Comparison of ENCODE assay signal across 20 cellular contexts in genomic region chr13:49502954-49503353, GRCh38. TPM values are rescaled to one million over a fixed set of nuclear protein-coding genes. Genes with fewer than 3 reads are reported as not detected.
DNase-seq lines count a peak whose midpoint lies in the region; ATAC-seq and TF ChIP-seq lines count a peak whose summit lies in the region.
"Had no signal": no experiment of that assay in that cellular context is flagged by ENCODE, and none has a peak within 500 bp of the region (broad histone marks: within the 10 kb centered on the region; RNA-seq: fewer than 3 reads in every experiment).

No MANE protein-coding gene starts in this region.

- no peaks in the 10 kb centered on the region for H3K36me3 Mint-ChIP-seq in GM23338 (ENCODE audit: low read depth)

- peak overlapping the region; percentile 7; the same call in 1 of the 2 replicates for H3K23ac ChIP-seq in IMR-90 (ENCODE audit: low read depth, low read length)

- DNase-seq in NCI-H82 (lab: John Stamatoyannopoulos, UW) (peak; percentile 31), NCI-H82 treated with DMSO at 0.1 percent for 48 hours (lab: John Stamatoyannopoulos, UW; ENCODE audit: unreplicated experiment) (no peak), IMR-90 (peak; percentile 77), fibroblast of pulmonary artery (ENCODE audit: low read depth) (peak; percentile 80), retinal pigment epithelial cell (ENCODE audit: low read depth) (peak; percentile 64), MV-4-11 (lab: John Stamatoyannopoulos, UW) (no peak), GM23338 (ENCODE audit: low spot score) (no peak)
- DNase-seq: activated CD4-positive, alpha-beta T cell treated with anti-CD3 and anti-CD28 coated beads, Interleukin-2, amount 50 U/mL, for 4 hours; aorta; colonic mucosa; erythroblast; left lung; NCI-H2081 treated with DMSO at 0.1 percent for 48 hours; NCI-H774; Peyer's patch; stimulated activated CD4-positive, alpha-beta T cell treated with anti-CD3 and anti-CD28 coated beads, Interleukin-2, amount 100 ng/mL, for 48 hours; stimulated activated CD8-positive, alpha-beta memory T cell treated with anti-CD3 and anti-CD28 coated beads, Interleukin-4, amount 100 ng/mL, for 48 hours had no signal

- no peak for TF ChIP-seq CTCF in IMR-90 (conservative IDR thresholded peaks at IDR 0.05; ENCODE audit: low read depth, low read length)
- no peak for TF ChIP-seq CTCF in fibroblast of pulmonary artery (IDR thresholded peaks at IDR 0.05; ENCODE audit: low read length, missing control alignments)
- no peak for TF ChIP-seq CTCF in retinal pigment epithelial cell (conservative IDR thresholded peaks at IDR 0.05; ENCODE audit: low read depth, low read length)
- no peak for TF ChIP-seq CTCF in GM23338 (conservative IDR thresholded peaks at IDR 0.05; ENCODE audit: low read depth in 2 of 2)

- no peaks in the 10 kb centered on the region for H3K9me2 ChIP-seq in GM23338 (ENCODE audit: insufficient read depth)

- no peaks in the 10 kb centered on the region for H3F3A ChIP-seq in GM23338 (replicated peaks; ENCODE audit: low read depth)

- peak overlapping the region; percentile 84 for H2BK120ac ChIP-seq in IMR-90 (ENCODE audit: low read depth, low read length)

- in situ Hi-C loops in IMR-90 (cut with MboI; ENCODE audit: low sequenced_read_pairs) = no loop called here

- no peaks in the 10 kb centered on the region for H4K20me1 ChIP-seq in IMR-90 (ENCODE audit: insufficient read depth, low read length)
- H4K20me1 ChIP-seq in GM23338 (replicated peaks; ENCODE audit: insufficient read depth) = no peaks in the 10 kb centered on the region

- TF ChIP-seq POLR2A in IMR-90 (IDR thresholded peaks at IDR 0.05; ENCODE audit: low read depth, low read length) = no peak

- peak overlapping the region; percentile 33; the same call in 1 of the 3 replicates for H2BK15ac ChIP-seq in IMR-90 (ENCODE audit: low read depth, low read length)

- CTCF ChIA-PET in IMR-90 (lab: Yijun Ruan, JAX) = interaction anchor here (0.8 to 0.9 kb wide), 2 partner anchors 55 kb away, joined by 3 read pairs; no protein-coding TSS in a partner anchor

- H3K27me3 ChIP-seq in IMR-90 (ENCODE audit: control insufficient read depth, insufficient read depth, low read length) (no peaks in the 10 kb centered on the region), GM23338 (ENCODE audit: insufficient read depth) (no peaks in the 10 kb centered on the region)
- H3K27me3 ChIP-seq: colonic mucosa, left lung, Peyer's patch, tibial nerve had no signal

- peaks cover under 1% of the 10 kb centered on the region for H3K27me3 Mint-ChIP-seq in GM23338 (ENCODE audit: insufficient read depth, low read depth, poor library complexity)

- H4K5ac ChIP-seq in IMR-90 (ENCODE audit: low read depth, low read length) = peak overlapping the region; percentile 24

- dilution Hi-C loops in IMR-90 (cut with HindIII; ENCODE audit: low sequenced_read_pairs, unreplicated experiment) = no loop called here

- H3K18ac ChIP-seq in IMR-90 (ENCODE audit: low read depth, low read length) = peak overlapping the region; percentile 68

- peak overlapping the region; percentile 80 for H2AFZ ChIP-seq in IMR-90 (replicated peaks; ENCODE audit: low read length, poor library complexity)
- H2AFZ ChIP-seq in GM23338 = no peak overlapping the region

- H3K79me1 ChIP-seq in IMR-90 (ENCODE audit: low read depth in 1 of 2, low read length in 2 of 2) = peaks cover 11 to 38% of the 10 kb centered on the region in 2 experiments

- peak overlapping the region; percentile 57 for H2AK5ac ChIP-seq in IMR-90 (ENCODE audit: low read depth, low read length)

- H3K14ac ChIP-seq in IMR-90 (replicated peaks; ENCODE audit: low read depth, low read length) = peak overlapping the region; percentile 88

- peaks cover 2% of the 10 kb centered on the region; the same call in 1 of the 3 replicates for H3K4me1 Mint-ChIP-seq in GM23338

- WGBS in IMR-90 (ENCODE audit: extremely low coverage in 2 of 2, insufficient read length in 1 of 2), 2 experiments = 42% methylated on average over 7 of the region's 9 CpGs; no CpG with 5 or more reads in 1 of the 2 experiments

- peaks cover 20% of the 10 kb centered on the region for H3K9me1 ChIP-seq in IMR-90 (ENCODE audit: insufficient read depth, low read length)

- H2AK9ac ChIP-seq in IMR-90 (replicated peaks; ENCODE audit: low read depth, low read length, poor library complexity) = peak overlapping the region; percentile 21

- H3K9me3 Mint-ChIP-seq in GM23338 = no peaks in the 10 kb centered on the region

- H3K9ac ChIP-seq in IMR-90 (ENCODE audit: low read depth, low read length) = peak overlapping the region; percentile 2; the same call in 1 of the 2 replicates

- no peak overlapping the region for H3K4me3 Mint-ChIP-seq in GM23338

- no peak for ATAC-seq in IMR-90 (ENCODE audit: low read depth)
- ATAC-seq in GM23338 = no peak
- no peak for ATAC-seq in GM21390 (IDR thresholded peaks at IDR 0.05; ENCODE audit: unreplicated experiment)
- ATAC-seq: left lung had no signal

- H3K9me3 ChIP-seq in IMR-90 (ENCODE audit: control insufficient read depth, insufficient read depth, low read length) = no peaks in the 10 kb centered on the region
- H3K9me3 ChIP-seq: colonic mucosa, left lung, Peyer's patch, tibial nerve had no signal

- H3K4me1 ChIP-seq in IMR-90 (ENCODE audit: control insufficient read depth, insufficient read depth, low read length) = peaks cover 12% of the 10 kb centered on the region
- no peaks in the 10 kb centered on the region for H3K4me1 ChIP-seq in GM23338 (ENCODE audit: insufficient read depth)
- H3K4me1 ChIP-seq: colonic mucosa, Peyer's patch had no signal

- H3K4me3 ChIP-seq in IMR-90 (ENCODE audit: insufficient read depth, low read depth, low read length) = no peak overlapping the region
- no peak overlapping the region for H3K4me3 ChIP-seq in fibroblast of pulmonary artery (replicated peaks; ENCODE audit: low read depth, low read length)
- no peak overlapping the region for H3K4me3 ChIP-seq in retinal pigment epithelial cell (ENCODE audit: low read length)
- no peak overlapping the region for H3K4me3 ChIP-seq in GM23338
- H3K4me3 ChIP-seq: colonic mucosa, left lung, Peyer's patch, tibial nerve had no signal

- no peak overlapping the region for H3K56ac ChIP-seq in IMR-90 (ENCODE audit: extremely low read depth, insufficient read depth, low read length)

- H3K27ac ChIP-seq in IMR-90 (ENCODE audit: insufficient read depth, low read length) (peak overlapping the region; percentile 25), GM23338 (ENCODE audit: low read depth) (no peak overlapping the region)
- H3K27ac ChIP-seq: 22Rv1, colonic mucosa had no signal

- H3K4ac ChIP-seq in IMR-90 (ENCODE audit: low read depth, low read length) = peak overlapping the region; percentile 85

- H2BK20ac ChIP-seq in IMR-90 (ENCODE audit: low read depth, low read length) = peak overlapping the region; percentile 77; the same call in 1 of the 2 replicates

- intact Hi-C loops in IMR-90 (cut with micrococcal nuclease) = no loop called here

- POLR2A ChIA-PET in IMR-90 (lab: Charles Lee; ENCODE audit: unreplicated experiment) = no interaction called here

- H3K36me3 ChIP-seq in IMR-90 (ENCODE audit: control insufficient read depth, insufficient read depth, low read length) (peaks cover 3% of the 10 kb centered on the region), GM23338 (ENCODE audit: insufficient read depth) (no peaks in the 10 kb centered on the region)
- H3K36me3 ChIP-seq: colonic mucosa had no signal

- H4K91ac ChIP-seq in IMR-90 (ENCODE audit: insufficient read depth, low read depth, low read length) = peak overlapping the region; percentile 26

- no peak for TF ChIP-seq RAD21 in IMR-90 (IDR thresholded peaks at IDR 0.05; ENCODE audit: low read length)

- H2BK5ac ChIP-seq in IMR-90 (ENCODE audit: low read depth, low read length, poor library complexity, severe bottlenecking) = peak overlapping the region; percentile 63

- no peak overlapping the region for H3K27ac Mint-ChIP-seq in GM23338

- peak overlapping the region; percentile 17 to 72; a peak in 3 of 4 replicates for H4K8ac ChIP-seq in IMR-90 (ENCODE audit: low read depth in 2 of 2, low read length in 2 of 2)

- H3K79me2 ChIP-seq in GM23338 (replicated peaks; ENCODE audit: insufficient read depth) = no peaks in the 10 kb centered on the region

- H3K4me2 ChIP-seq in IMR-90 (ENCODE audit: low read depth, low read length) = peak overlapping the region; percentile 18; the same call in 1 of the 2 replicates
- no peak overlapping the region for H3K4me2 ChIP-seq in GM23338

- no TSS peak for BruUV-seq in IMR-90 (replicated peaks; lab: Mats Ljungman, UMichigan)

TF ChIP-seq in IMR-90, 13 proteins besides CTCF, POLR2A, EP300 and RAD21 (continues in another document):
- TF ChIP-seq MXI1 (IDR thresholded peaks at IDR 0.05; ENCODE audit: borderline replicate concordance, low read depth, low read length) (no peak), FOS (IDR thresholded peaks at IDR 0.05; ENCODE audit: low read depth, low read length) (no peak), NFE2L2 (IDR thresholded peaks at IDR 0.05; ENCODE audit: low read depth, low read length) (no peak), CHD1 (IDR thresholded peaks at IDR 0.05; ENCODE audit: low read depth, low read length) (no peak)

TF ChIP-seq in GM23338, 12 proteins besides CTCF, POLR2A, EP300 and RAD21 (continues in another document):
- TF ChIP-seq NANOG (IDR thresholded peaks at IDR 0.05; ENCODE audit: borderline replicate concordance) = no peak
- no peak for TF ChIP-seq EZH2 (IDR thresholded peaks at IDR 0.05; ENCODE audit: low read depth, unreplicated experiment)
- TF ChIP-seq STAT1 (IDR thresholded peaks at IDR 0.05; ENCODE audit: unreplicated experiment) = no peak
- TF ChIP-seq POLR2AphosphoS5 (IDR thresholded peaks at IDR 0.05; ENCODE audit: low read depth) = no peak

RNA-seq across cellular contexts. Expression of gene PHF11, which starts 7.2 kb away (rescaled TPM):
- 3.9 and 6.7 TPM in 2 replicates for total RNA-seq in IMR-90 (2012; rRNA removed)
- polyA plus RNA-seq in IMR-90 (2012; rRNA removed) = 12.2 and 15.4 TPM in 2 replicates
- polyA plus RNA-seq in IMR-90 (2012; cell fraction: cytosol; rRNA removed) = 4.0 TPM in 2 replicates
- 9.2 and 65.7 TPM in 2 replicates for polyA plus RNA-seq in IMR-90 (2012; cell fraction: nucleus; rRNA removed; ENCODE audit: low replicate concordance)
- 7.4 and 8.7 TPM in 2 replicates for total RNA-seq in GM23338 (2014; rRNA removed; shearing (Covaris generic))
- polyA plus RNA-seq in GM23338 (2016; fragmentation: Nextera tagmentation; extraction: Ambion mirVana) = 12.7 and 13.5 TPM in 2 replicates

RNA-seq across cellular contexts. Expression of gene SETDB2, which starts 58.9 kb away (rescaled TPM):
- total RNA-seq in IMR-90 (2012; rRNA removed) = 5.7 and 8.6 TPM in 2 replicates
- polyA plus RNA-seq in IMR-90 (2012; rRNA removed) = 2.9 and 4.3 TPM in 2 replicates
- 0.33 and 0.35 TPM in 2 replicates for polyA plus RNA-seq in IMR-90 (2012; cell fraction: cytosol; rRNA removed)
- 1.1 and 6.2 TPM in 2 replicates for polyA plus RNA-seq in IMR-90 (2012; cell fraction: nucleus; rRNA removed; ENCODE audit: low replicate concordance)
- total RNA-seq in GM23338 (2014; rRNA removed; shearing (Covaris generic)) = 5.8 and 6.3 TPM in 2 replicates
- polyA plus RNA-seq in GM23338 (2016; fragmentation: Nextera tagmentation; extraction: Ambion mirVana) = 1.6 and 4.6 TPM in 2 replicates

RNA-seq across cellular contexts. Expression of gene CAB39L, which starts 59.1 kb away (rescaled TPM):
- 16.7 and 21.9 TPM in 2 replicates for total RNA-seq in IMR-90 (2012; rRNA removed)
- 6.6 and 8.5 TPM in 2 replicates for polyA plus RNA-seq in IMR-90 (2012; rRNA removed)
- polyA plus RNA-seq in IMR-90 (2012; cell fraction: cytosol; rRNA removed) = 2.4 and 3.2 TPM in 2 replicates
- 2.4 and 6.0 TPM in 2 replicates for polyA plus RNA-seq in IMR-90 (2012; cell fraction: nucleus; rRNA removed; ENCODE audit: low replicate concordance)
- 4.4 and 5.9 TPM in 2 replicates for total RNA-seq in GM23338 (2014; rRNA removed; shearing (Covaris generic))
- polyA plus RNA-seq in GM23338 (2016; fragmentation: Nextera tagmentation; extraction: Ambion mirVana) = 2.5 and 3.3 TPM in 2 replicates

Comparison
In these comparisons a context has a peak if more than half of its experiments do, and no peak if none do; other contexts are left out.
1. DNase-seq: peak in NCI-H82 (single experiment), IMR-90 (single experiment), fibroblast of pulmonary artery (single experiment) and retinal pigment epithelial cell (single experiment); none in NCI-H82 treated with DMSO at 0.1 percent for 48 hours (single experiment), MV-4-11 (single experiment) and GM23338 (single experiment).